14 cellular contexts compared by ENCODE assay signal in the genomic region with DNA sequence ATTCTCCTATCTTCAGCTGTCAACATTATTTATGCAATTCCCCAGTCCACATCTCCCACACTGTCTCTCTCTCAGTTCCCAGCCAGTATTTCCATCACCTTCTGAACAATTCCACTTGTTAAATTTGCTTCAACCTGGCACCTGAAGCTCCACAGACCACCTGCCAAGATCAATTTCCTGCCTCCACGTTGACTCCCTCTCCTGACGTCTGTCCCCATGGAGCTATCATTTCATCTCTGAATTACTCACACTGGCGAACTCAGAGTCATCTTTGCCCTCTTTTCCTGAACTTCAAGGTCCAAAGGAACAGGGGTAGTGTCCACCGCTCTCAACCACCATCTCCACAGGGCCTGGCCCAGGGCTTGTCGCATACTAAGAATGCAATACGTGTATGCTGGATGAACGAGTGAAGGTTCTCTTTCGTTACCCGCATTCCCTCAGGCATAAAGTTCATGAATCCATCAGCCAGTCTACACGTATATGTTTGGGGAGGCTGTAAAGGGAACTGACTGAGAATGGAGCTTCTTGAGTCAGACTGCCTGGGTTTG.
"Had no signal": no experiment of that assay in that cellular context is flagged by ENCODE, and none has a peak within 500 bp of the region (broad histone marks: within the 10 kb centered on the region; RNA-seq: fewer than 3 reads in every experiment).

No MANE protein-coding gene starts in this region.

- H3K36me3 ChIP-seq: colonic mucosa, esophagus muscularis mucosa, thyroid gland had no signal

- H3K9ac ChIP-seq: parathyroid adenoma had no signal

- H3K27ac ChIP-seq: colonic mucosa, esophagus muscularis mucosa, parathyroid adenoma had no signal

- H2AFZ ChIP-seq: parathyroid adenoma had no signal

- H3K9me3 ChIP-seq: colonic mucosa, esophagus muscularis mucosa, thyroid gland had no signal

- H3K79me2 ChIP-seq: parathyroid adenoma had no signal

- DNase-seq: activated CD4-positive, CD25-positive, alpha-beta regulatory T cell treated with anti-CD3 and anti-CD28 coated beads, Interleukin-2, amount 50 U/mL, for 72 hours; activated naive CD4-positive, alpha-beta T cell treated with Interleukin-2 at 50 U/mL for 16 hours; activated T-cell treated with anti-CD3 and anti-CD28 coated beads for 4 hours; caudate nucleus; colonic mucosa; hypothalamus; retina; stimulated activated CD4-positive, alpha-beta T cell treated with anti-CD3 and anti-CD28 coated beads, Interleukin-2, amount 100 ng/mL, for 48 hours; T-helper 1 cell; T1000; thyroid gland had no signal

- H3K27me3 ChIP-seq: colonic mucosa, esophagus muscularis mucosa, thyroid gland had no signal

- ATAC-seq: stimulated activated memory B cell treated with anti-CD40 and anti-IgM and Interleukin-4, amounts not matched to agents 10 μg/mL and 1 μg/mL and 100 μg/mL, for 72 hours had no signal

- H3K4me1 ChIP-seq: colonic mucosa, parathyroid adenoma had no signal

- H3K4me3 ChIP-seq: colonic mucosa, esophagus muscularis mucosa, thyroid gland had no signal
